15 cellular contexts compared by ENCODE assay signal in genomic region chr4:120919358-120919757, GRCh38. TPM values are rescaled to one million over a fixed set of nuclear protein-coding genes. Genes with fewer than 3 reads are reported as not detected.
A peak's percentile ranks its signal among the peaks of the same experiment; 100 is the strongest.
DNase-seq lines count a peak whose midpoint lies in the region; ATAC-seq and TF ChIP-seq lines count a peak whose summit lies in the region.
"Had no signal": no experiment of that assay in that cellular context is flagged by ENCODE, and none has a peak within 500 bp of the region (broad histone marks: within the 10 kb centered on the region; RNA-seq: fewer than 3 reads in every experiment).

No MANE protein-coding gene starts in this region.

- H3K27me3 Mint-ChIP-seq in type B pancreatic cell, result no peaks in the 10 kb centered on the region

- H3K36me3 Mint-ChIP-seq in type B pancreatic cell, result no peaks in the 10 kb centered on the region
- peaks cover 7 to 8% of the 10 kb centered on the region in 2 donors for H3K36me3 Mint-ChIP-seq in activated naive CD4-positive, alpha-beta T cell treated with anti-CD3 and anti-CD28 coated beads, Interleukin-2, amount 50 U/mL, for 72 hours

- no peaks in the 10 kb centered on the region for H3K36me3 ChIP-seq in cardiac muscle cell
- H3K36me3 ChIP-seq: neutrophil had no signal

- no peak overlapping the region for H3K4me3 ChIP-seq in cardiac muscle cell

- no peak for DNase-seq in cardiac muscle cell (ENCODE audit: low read depth in 1 of 2, low spot score in 1 of 2)
- DNase-seq in left cardiac atrium, result no peak
- no peak for DNase-seq in foreskin keratinocyte
- DNase-seq in type B pancreatic cell (ENCODE audit: extremely low spot score, unreplicated experiment), result no peak
- DNase-seq in stimulated activated CD4-positive, alpha-beta T cell treated with anti-CD3 and anti-CD28 coated beads, Interleukin-2, amount 100 ng/mL, for 48 hours, result no peak
- DNase-seq in activated naive CD4-positive, alpha-beta T cell treated with anti-CD3 and anti-CD28 coated beads, Interleukin-2, amount 50 U/mL, for 72 hours (ENCODE audit: low spot score in 2 of 2), result no peak
- DNase-seq: activated T-cell treated with anti-CD3 and anti-CD28 coated beads, Interleukin-2, amount 50 U/mL, for 1 hour; KBM-7; NCI-H510A; stimulated activated naive CD4-positive, alpha-beta T cell treated with Interleukin-2 at 50 U/mL for 16 hours had no signal

- H3K27me3 ChIP-seq in cardiac muscle cell, result no peaks in the 10 kb centered on the region
- no peaks in the 10 kb centered on the region for H3K27me3 ChIP-seq in foreskin keratinocyte

- H3K4me1 ChIP-seq in cardiac muscle cell (ENCODE audit: low read depth), result peaks cover 17% of the 10 kb centered on the region
- H3K4me1 ChIP-seq in foreskin keratinocyte, result peaks cover 11% of the 10 kb centered on the region

- no peak overlapping the region for H3K27ac Mint-ChIP-seq in type B pancreatic cell
- H3K27ac Mint-ChIP-seq in activated naive CD4-positive, alpha-beta T cell treated with anti-CD3 and anti-CD28 coated beads, Interleukin-2, amount 50 U/mL, for 72 hours, result no peak overlapping the region
- H3K27ac Mint-ChIP-seq: dendritic cell treated with granulocyte-macrophage colony-stimulating factor and Interleukin-4, amounts not matched to agents 40 ng/mL and 50 ng/mL, for 4 days; T-helper 1 cell treated with Interleukin-12 subunit alpha and Interleukin-12 subunit beta and Interleukin-4 antibody, amounts not matched to agents 30 μg/mL and 1 μg/mL, for 36 hours had no signal

- intact Hi-C loops in left cardiac atrium (cut with DNase I), result loop anchor here in 1 of 2 donors (10.0 kb wide), 1 partner anchor 195 kb away; no protein-coding TSS in a partner anchor

- H3K4me1 Mint-ChIP-seq in type B pancreatic cell (ENCODE audit: unreplicated experiment), result peaks cover 27% of the 10 kb centered on the region

- H3K4me3 Mint-ChIP-seq in type B pancreatic cell, result no peak overlapping the region
- H3K4me3 Mint-ChIP-seq: dendritic cell treated with granulocyte-macrophage colony-stimulating factor and Interleukin-4, amounts not matched to agents 40 ng/mL and 50 ng/mL, for 4 days; T-helper 1 cell treated with Interleukin-12 subunit alpha and Interleukin-12 subunit beta and Interleukin-4 antibody, amounts not matched to agents 30 μg/mL and 1 μg/mL, for 36 hours had no signal

- ATAC-seq in left cardiac atrium, result no peak
- no peak for ATAC-seq in foreskin keratinocyte
- no peak for ATAC-seq in GM19455 (IDR thresholded peaks at IDR 0.05; ENCODE audit: unreplicated experiment)
- ATAC-seq in activated naive CD4-positive, alpha-beta T cell treated with anti-CD3 and anti-CD28 coated beads, Interleukin-2, amount 50 U/mL, for 72 hours, result no peak

- no peaks in the 10 kb centered on the region for H3K9me3 Mint-ChIP-seq in type B pancreatic cell
- H3K9me3 Mint-ChIP-seq in activated naive CD4-positive, alpha-beta T cell treated with anti-CD3 and anti-CD28 coated beads, Interleukin-2, amount 50 U/mL, for 72 hours, result no peaks in the 10 kb centered on the region
- H3K9me3 Mint-ChIP-seq: dendritic cell treated with granulocyte-macrophage colony-stimulating factor and Interleukin-4, amounts not matched to agents 40 ng/mL and 50 ng/mL, for 4 days; T-helper 1 cell treated with Interleukin-12 subunit alpha and Interleukin-12 subunit beta and Interleukin-4 antibody, amounts not matched to agents 30 μg/mL and 1 μg/mL, for 36 hours had no signal

- no peaks in the 10 kb centered on the region for H3K9me3 ChIP-seq in cardiac muscle cell (ENCODE audit: low read depth)
- H3K9me3 ChIP-seq: neutrophil had no signal

- no peak overlapping the region for H3K27ac ChIP-seq in cardiac muscle cell
- H3K27ac ChIP-seq in VCaP, result no peak overlapping the region
- H3K27ac ChIP-seq in foreskin keratinocyte, result no peak overlapping the region
- H3K27ac ChIP-seq: neutrophil had no signal

- TF ChIP-seq CTCF in cardiac muscle cell (IDR thresholded peaks at IDR 0.05; ENCODE audit: low read depth, low read length), result peak; percentile 15
- TF ChIP-seq CTCF in VCaP (conservative IDR thresholded peaks at IDR 0.05), result peak; percentile 25; the same call in 1 of the 2 replicates
- peak; percentile 46 for TF ChIP-seq CTCF in foreskin keratinocyte (conservative IDR thresholded peaks at IDR 0.05)
- peak; percentile 57 for TF ChIP-seq CTCF in type B pancreatic cell (conservative IDR thresholded peaks at IDR 0.05)

RNA-seq across cellular contexts. Expression of gene PRDM5, which starts 3.2 kb away (rescaled TPM):
- total RNA-seq in cardiac muscle cell (10.9 and 19.3 TPM in 2 replicates), left cardiac atrium (10 to 100 TPM in 1 of 2 donors, 1 to 10 TPM in 1; 8.2 to 14.2 TPM), foreskin keratinocyte (9.0 and 10.9 TPM in 2 replicates), type B pancreatic cell (ENCODE audit: low replicate concordance) (5.9 and 15.7 TPM in 2 replicates)
- polyA plus RNA-seq in cardiac muscle cell (8.7 and 9.3 TPM in 2 replicates), foreskin keratinocyte (2.1 and 2.2 TPM in 2 replicates)
- total RNA-seq in activated naive CD4-positive, alpha-beta T cell treated with anti-CD3 and anti-CD28 coated beads, Interleukin-2, amount 50 U/mL, for 72 hours, result 1 to 10 TPM in 1 of 2 donors, under 1 TPM in 1; 0.25 to 1.5 TPM
